28 cellular contexts compared by ENCODE assay signal in the genomic region with DNA sequence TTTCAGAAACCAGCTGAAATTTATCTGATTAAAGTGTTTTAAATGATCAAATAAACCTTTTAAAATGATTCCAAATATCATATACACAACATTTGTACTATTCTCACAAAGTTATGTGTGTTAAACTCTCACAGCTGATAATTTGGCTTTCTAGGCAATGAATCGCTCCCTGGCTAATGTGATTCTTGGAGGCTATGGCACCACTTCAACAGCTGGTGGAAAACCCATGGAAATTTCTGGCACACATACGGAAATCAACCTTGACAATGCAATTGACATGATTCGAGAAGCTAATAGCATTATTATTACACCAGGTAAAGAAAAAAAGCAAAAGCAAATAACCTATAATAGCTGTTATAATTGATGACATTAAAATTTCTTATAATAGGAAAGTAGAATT.
"Had no signal": no experiment of that assay in that cellular context is flagged by ENCODE, and none has a peak within 500 bp of the region (broad histone marks: within the 10 kb centered on the region; RNA-seq: fewer than 3 reads in every experiment).

No MANE protein-coding gene starts in this region.

- H3K36me3 ChIP-seq: neural progenitor cell had no signal

- H3K27me3 ChIP-seq: left lung, neural progenitor cell, neutrophil, right atrium auricular region, right lobe of liver, spleen, suprapubic skin, tibial artery, upper lobe of right lung had no signal

- H3K36me3 Mint-ChIP-seq: natural killer cell had no signal

- H3K4me1 ChIP-seq: left lung, lower lobe of right lung, neural progenitor cell, right atrium auricular region, right lobe of liver, spleen, suprapubic skin, upper lobe of right lung had no signal

- H3K9me3 ChIP-seq: left lung, lower lobe of right lung, neutrophil, right atrium auricular region, right lobe of liver, spleen, suprapubic skin, thoracic aorta, tibial artery, upper lobe of right lung had no signal

- H3K9me3 Mint-ChIP-seq: natural killer cell; stimulated activated effector memory CD8-positive, alpha-beta T cell treated with anti-CD3 and anti-CD28 coated beads, Interleukin-12 subunit alpha, Interleukin-12 subunit beta, amount 100 ng/mL, for 72 hours; stimulated activated naive CD8-positive, alpha-beta T cell treated with anti-CD3 and anti-CD28 coated beads, Interleukin-15, Interleukin-2, amounts not matched to agents 100 ng/mL and 50 ng/mL, for 24 hours had no signal

- H3K9ac ChIP-seq: neural progenitor cell had no signal

- FAIRE-seq: kidney, small intestine, urothelium cell line had no signal

- DNase-seq: hippocampal formation; kidney; left colon; left lung; lower lobe of right lung; mammary epithelial cell; mesenchymal stem cell; naive B cell; natural killer cell; nephron progenitor cell; occipital lobe; right lobe of liver; small intestine; spleen; stimulated activated CD4-positive, alpha-beta T cell treated with anti-CD3 and anti-CD28 coated beads, Interleukin-4, amount 100 ng/mL, for 24 hours; stimulated activated naive CD4-positive, alpha-beta T cell; tibial artery; trophoblast cell; upper lobe of right lung had no signal

- H2AFZ ChIP-seq: neural progenitor cell had no signal

- H3K4me3 Mint-ChIP-seq: naive B cell; nephron progenitor cell; neural progenitor cell; stimulated activated effector memory CD8-positive, alpha-beta T cell treated with anti-CD3 and anti-CD28 coated beads, Interleukin-12 subunit alpha, Interleukin-12 subunit beta, amount 100 ng/mL, for 72 hours; stimulated activated naive CD8-positive, alpha-beta T cell treated with anti-CD3 and anti-CD28 coated beads, Interleukin-15, Interleukin-2, amounts not matched to agents 100 ng/mL and 50 ng/mL, for 24 hours had no signal

- H3K4me2 ChIP-seq: neural progenitor cell had no signal

- H3K27ac ChIP-seq: left lung, lower lobe of right lung, neural progenitor cell, neutrophil, right atrium auricular region, right lobe of liver, spleen, suprapubic skin, thoracic aorta, tibial artery, upper lobe of right lung had no signal

- H3K27me3 Mint-ChIP-seq: naive B cell; progenitor cell of endocrine pancreas; stimulated activated naive CD8-positive, alpha-beta T cell treated with anti-CD3 and anti-CD28 coated beads, Interleukin-15, Interleukin-2, amounts not matched to agents 100 ng/mL and 50 ng/mL, for 24 hours had no signal

- H3K4me3 ChIP-seq: left lung, lower lobe of right lung, neural progenitor cell, right atrium auricular region, right lobe of liver, spleen, suprapubic skin, thoracic aorta, tibial artery, upper lobe of right lung had no signal

- H3K27ac Mint-ChIP-seq: naive B cell; natural killer cell; nephron progenitor cell; neural progenitor cell; progenitor cell of endocrine pancreas; stimulated activated effector memory CD8-positive, alpha-beta T cell treated with anti-CD3 and anti-CD28 coated beads, Interleukin-12 subunit alpha, Interleukin-12 subunit beta, amount 100 ng/mL, for 72 hours; stimulated activated naive CD8-positive, alpha-beta T cell treated with anti-CD3 and anti-CD28 coated beads, Interleukin-15, Interleukin-2, amounts not matched to agents 100 ng/mL and 50 ng/mL, for 24 hours had no signal

- H3K4me1 Mint-ChIP-seq: nephron progenitor cell, neural progenitor cell had no signal

- ATAC-seq: left colon, left lung, lower lobe of right lung, right lobe of liver, upper lobe of right lung had no signal
